Comparison of ENCODE assay signal across 14 cellular contexts in the genomic region with DNA sequence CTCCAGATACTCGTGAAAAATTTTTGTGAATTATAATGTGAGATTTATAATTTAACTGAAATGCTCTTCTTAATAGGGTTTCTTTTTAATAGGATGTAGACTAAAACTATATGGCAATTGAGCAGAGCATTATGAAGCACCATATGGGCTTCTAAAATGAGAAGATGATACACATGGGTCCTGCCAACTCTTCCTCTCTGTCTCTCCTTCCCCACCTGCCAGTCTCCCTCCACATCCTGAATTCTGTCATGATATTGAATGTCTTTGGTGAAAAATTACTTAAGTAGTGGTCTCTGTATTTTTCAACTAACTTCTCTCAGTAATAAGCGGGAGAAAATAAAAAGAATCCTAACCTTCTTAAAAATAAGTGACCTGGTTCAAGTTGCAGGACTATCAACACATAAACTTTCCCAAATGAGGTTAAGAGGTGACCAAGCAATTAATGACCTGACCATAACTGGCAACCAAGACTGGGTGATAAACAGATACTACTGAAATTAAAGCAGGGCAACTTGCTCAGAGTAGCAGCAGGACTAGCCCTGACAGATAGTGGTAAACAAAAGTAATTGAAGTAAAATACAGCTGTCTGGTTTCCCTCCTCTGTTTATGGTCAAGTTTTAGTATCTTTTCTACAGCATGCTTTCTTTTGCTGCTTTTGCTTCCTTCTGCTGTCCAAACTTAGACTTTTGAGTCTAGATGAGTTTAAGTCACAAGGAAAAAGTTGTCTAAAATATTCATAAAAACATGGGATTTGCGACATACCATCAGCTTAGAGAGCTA.
"Had no signal": no experiment of that assay in that cellular context is flagged by ENCODE, and none has a peak within 500 bp of the region (broad histone marks: within the 10 kb centered on the region; RNA-seq: fewer than 3 reads in every experiment).

No MANE protein-coding gene starts in this region.

- H3K9me3 ChIP-seq: gastroesophageal sphincter, left lung, testis had no signal

- DNase-seq: activated CD4-positive, alpha-beta T cell treated with anti-CD3 and anti-CD28 coated beads, Interleukin-2, amount 50 U/mL, for 4 hours; activated CD4-positive, CD25-positive, alpha-beta regulatory T cell treated with anti-CD3 and anti-CD28 coated beads, Interleukin-2, amount 50 U/mL, for 72 hours; activated effector memory CD4-positive, alpha-beta T cell treated with anti-CD3 and anti-CD28 coated beads, Interleukin-2, amount 50 U/mL, for 16 hours; activated T-cell treated with anti-CD3 and anti-CD28 coated beads, Interleukin-2, amount 50 U/mL, for 1 hour; anterior cingulate cortex; left lung; stimulated activated CD4-positive, alpha-beta T cell treated with anti-CD3 and anti-CD28 coated beads, Interleukin-4, amount 100 ng/mL, for 4 hours; stimulated activated naive CD8-positive, alpha-beta T cell treated with anti-CD3 and anti-CD28 coated beads, Interleukin-15, amount 100 ng/mL, for 72 hours; testis had no signal

- H3K36me3 Mint-ChIP-seq: activated naive CD8-positive, alpha-beta T cell; neural progenitor cell had no signal

- H3K4me3 ChIP-seq: gastroesophageal sphincter, left lung, neural progenitor cell, skin epidermis, testis had no signal

- H3K27me3 Mint-ChIP-seq: activated naive CD8-positive, alpha-beta T cell; stimulated activated naive CD8-positive, alpha-beta T cell treated with anti-CD3 and anti-CD28 coated beads, Interleukin-15, amount 100 ng/mL, for 72 hours had no signal

- H3K27ac ChIP-seq: left lung, neural progenitor cell, skin epidermis, testis had no signal

- H3K4me1 ChIP-seq: neural progenitor cell, testis had no signal

- H3K36me3 ChIP-seq: gastroesophageal sphincter, left lung, neural progenitor cell had no signal

- H3K4me1 Mint-ChIP-seq: stimulated activated naive CD8-positive, alpha-beta T cell treated with anti-CD3 and anti-CD28 coated beads, Interleukin-15, amount 100 ng/mL, for 72 hours had no signal

- ATAC-seq: gastroesophageal sphincter; left lung; stimulated activated naive CD8-positive, alpha-beta T cell treated with anti-CD3 and anti-CD28 coated beads, Interleukin-15, amount 100 ng/mL, for 72 hours had no signal

- H3K9me3 Mint-ChIP-seq: neural progenitor cell; stimulated activated naive CD8-positive, alpha-beta T cell treated with anti-CD3 and anti-CD28 coated beads, Interleukin-15, amount 100 ng/mL, for 72 hours; T-helper 2 cell treated with Interferon-gamma antibody and Interleukin-4, amounts not matched to agents 5 μg/mL and 100 μg/mL, for 36 hours had no signal

- H3K9ac ChIP-seq: neural progenitor cell had no signal

- H2AFZ ChIP-seq: neural progenitor cell had no signal

- H3K27ac Mint-ChIP-seq: activated naive CD8-positive, alpha-beta T cell; neural progenitor cell; stimulated activated naive CD8-positive, alpha-beta T cell treated with anti-CD3 and anti-CD28 coated beads, Interleukin-15, amount 100 ng/mL, for 72 hours; T-helper 2 cell treated with Interferon-gamma antibody and Interleukin-4, amounts not matched to agents 5 μg/mL and 100 μg/mL, for 36 hours had no signal

- H3K27me3 ChIP-seq: gastroesophageal sphincter, left lung, neural progenitor cell, testis had no signal

- H3K4me3 Mint-ChIP-seq: activated naive CD8-positive, alpha-beta T cell; neural progenitor cell; stimulated activated naive CD8-positive, alpha-beta T cell treated with anti-CD3 and anti-CD28 coated beads, Interleukin-15, amount 100 ng/mL, for 72 hours; T-helper 2 cell treated with Interferon-gamma antibody and Interleukin-4, amounts not matched to agents 5 μg/mL and 100 μg/mL, for 36 hours had no signal

- H3K4me2 ChIP-seq: neural progenitor cell had no signal
